1 cellular context compared by ENCODE assay signal in genomic region chr11:86537541-86538222, GRCh38.
TF ChIP-seq lines count a peak whose summit lies in the region.

No MANE protein-coding gene starts in this region.

TF ChIP-seq in IMR-90, 13 proteins besides CTCF, POLR2A, EP300 and RAD21 (continued from another document):
- no peak for TF ChIP-seq ELK1 (IDR thresholded peaks at IDR 0.05; ENCODE audit: borderline replicate concordance, low read depth, low read length)
- no peak for TF ChIP-seq MAFK (IDR thresholded peaks at IDR 0.05; ENCODE audit: low read depth, low read length)
- TF ChIP-seq MAZ (IDR thresholded peaks at IDR 0.05; ENCODE audit: borderline replicate concordance, low read depth, low read length) = no peak
TF ChIP-seq in IMR-90: peak in this region for 0.
